Comparison of ENCODE assay signal across 1 cellular context in genomic region chr9:134323741-134324358, GRCh38.
A peak's percentile ranks its signal among the peaks of the same experiment; 100 is the strongest.
TF ChIP-seq lines count a peak whose summit lies in the region.

No MANE protein-coding gene starts in this region.

TF ChIP-seq in HepG2, 621 proteins besides CTCF, POLR2A, EP300 and RAD21 (continued from another document):
- TF ChIP-seq ARID4A (CRISPR knock-in tag; IDR thresholded peaks at IDR 0.05; ENCODE audit: borderline replicate concordance), result peak; percentile 64; the same call in 1 of the 2 replicates
- no peak for TF ChIP-seq PLRG1 (conservative IDR thresholded peaks at IDR 0.05)
- TF ChIP-seq HNRNPUL1 (IDR thresholded peaks at IDR 0.05; ENCODE audit: low read depth, low read length), result no peak
- peak; percentile 56; the same call in 1 of the 2 replicates for TF ChIP-seq ZNF776 (CRISPR knock-in tag; IDR thresholded peaks at IDR 0.05)
- no peak for TF ChIP-seq ZBTB40 (IDR thresholded peaks at IDR 0.05)
- TF ChIP-seq ZBTB40 (CRISPR knock-in tag; IDR thresholded peaks at IDR 0.05), result peak; percentile 87
- no peak for TF ChIP-seq DR1 (CRISPR knock-in tag; IDR thresholded peaks at IDR 0.05)
- TF ChIP-seq MYNN (CRISPR knock-in tag; IDR thresholded peaks at IDR 0.05; ENCODE audit: low read depth), result no peak
- no peak for TF ChIP-seq PRPF4 (IDR thresholded peaks at IDR 0.05; ENCODE audit: low read depth, low read length, poor library complexity, severe bottlenecking)
- TF ChIP-seq CBFB (CRISPR knock-in tag; IDR thresholded peaks at IDR 0.05), result no peak
- TF ChIP-seq ZNF484 (CRISPR knock-in tag; IDR thresholded peaks at IDR 0.05; ENCODE audit: borderline replicate concordance, low read depth), result no peak
- no peak for TF ChIP-seq ZNF549 (CRISPR knock-in tag; IDR thresholded peaks at IDR 0.05)
- TF ChIP-seq ONECUT2 (CRISPR knock-in tag; IDR thresholded peaks at IDR 0.05), result peak; percentile 24; the same call in 1 of the 2 replicates
- TF ChIP-seq ATF4 (CRISPR knock-in tag; IDR thresholded peaks at IDR 0.05), result peak in 1 of 2 experiments; percentile 73; a peak in 2 of 4 replicates
- no peak for TF ChIP-seq ELF4 (CRISPR knock-in tag; IDR thresholded peaks at IDR 0.05; ENCODE audit: borderline replicate concordance)
- TF ChIP-seq CCDC6 (CRISPR knock-in tag; IDR thresholded peaks at IDR 0.05), result peak; percentile 96
- no peak; the same call in 1 of the 2 replicates for TF ChIP-seq ZNF501 (CRISPR knock-in tag; IDR thresholded peaks at IDR 0.05)
- TF ChIP-seq PAWR (CRISPR knock-in tag; IDR thresholded peaks at IDR 0.05; ENCODE audit: borderline replicate concordance), result no peak
- TF ChIP-seq HCFC1 (IDR thresholded peaks at IDR 0.05; ENCODE audit: low read depth, low read length), result no peak
- peak; percentile 28; the same call in 1 of the 2 replicates for TF ChIP-seq ZNF205 (CRISPR knock-in tag; IDR thresholded peaks at IDR 0.05)
- TF ChIP-seq ZNF616 (CRISPR knock-in tag; IDR thresholded peaks at IDR 0.05; ENCODE audit: low read depth), result peak; percentile 78; the same call in 1 of the 2 replicates
- no peak for TF ChIP-seq ZNF383 (CRISPR knock-in tag; IDR thresholded peaks at IDR 0.05; ENCODE audit: borderline replicate concordance)
